25 cellular contexts compared by ENCODE assay signal in genomic region chr3:170852307-170852706, GRCh38.
"Had no signal": no experiment of that assay in that cellular context is flagged by ENCODE, and none has a peak within 500 bp of the region (broad histone marks: within the 10 kb centered on the region; RNA-seq: fewer than 3 reads in every experiment).

No MANE protein-coding gene starts in this region.

- H3K4me2 ChIP-seq: neural progenitor cell, smooth muscle cell had no signal

- H3K9ac ChIP-seq: neural progenitor cell, parathyroid adenoma had no signal

- H3K36me3 ChIP-seq: lower lobe of right lung, neural progenitor cell, thoracic aorta, tibial nerve, upper lobe of left lung had no signal

- H3K4me3 ChIP-seq: dorsolateral prefrontal cortex, lower lobe of right lung, mucosa of descending colon, neural progenitor cell, smooth muscle cell, thoracic aorta, tibial nerve, upper lobe of left lung had no signal

- H2AFZ ChIP-seq: neural progenitor cell, parathyroid adenoma had no signal

- H3K9me3 ChIP-seq: lower lobe of right lung, mucosa of descending colon, thoracic aorta, tibial nerve, upper lobe of left lung had no signal

- H3K27me3 ChIP-seq: dorsolateral prefrontal cortex, neural progenitor cell, tibial nerve, upper lobe of left lung had no signal

- ATAC-seq: foreskin keratinocyte; left colon; left ventricle myocardium superior; lower lobe of right lung; mucosa of descending colon; natural killer cell treated with Interleukin-12 subunit alpha and Interleukin-12 subunit beta and Interleukin-15 and Interleukin-18, amount 100 ng/mL, for 72 hours; sciatic nerve; stimulated activated naive B cell treated with anti-CD40 and anti-IgM and Interleukin-4, amounts not matched to agents 10 μg/mL and 1 μg/mL and 100 μg/mL, for 72 hours had no signal

- H3K4me1 Mint-ChIP-seq: immature natural killer cell; naive B cell; neural progenitor cell; stimulated activated naive B cell treated with anti-CD40 and anti-IgM and Interleukin-4, amounts not matched to agents 10 μg/mL and 1 μg/mL and 100 μg/mL, for 72 hours had no signal

- DNase-seq: dorsolateral prefrontal cortex; effector CD4-positive, alpha-beta T cell; foreskin keratinocyte; hypothalamus; immature natural killer cell; islet precursor cell; kidney glomerular epithelial cell; left colon; left ventricle myocardium superior; lower lobe of right lung; mucosa of descending colon; naive B cell; stimulated activated CD4-positive, alpha-beta T cell treated with anti-CD3 and anti-CD28 coated beads, Interleukin-12 subunit alpha, Interleukin-12 subunit beta, amount 100 ng/mL, for 4 hours; stimulated activated CD4-positive, alpha-beta T cell treated with anti-CD3 and anti-CD28 coated beads, Interleukin-2, amount 100 ng/mL, for 24 hours; stimulated activated naive B cell treated with anti-CD40 and anti-IgM and Interleukin-4, amounts not matched to agents 10 μg/mL and 1 μg/mL and 100 μg/mL, for 72 hours; upper lobe of left lung had no signal

- H3K4me1 ChIP-seq: foreskin keratinocyte, lower lobe of right lung, neural progenitor cell, parathyroid adenoma, upper lobe of left lung had no signal

- H3K36me3 Mint-ChIP-seq: immature natural killer cell; naive B cell; natural killer cell treated with Interleukin-12 subunit alpha and Interleukin-12 subunit beta and Interleukin-15 and Interleukin-18, amount 100 ng/mL, for 72 hours; neural progenitor cell; stimulated activated naive B cell treated with anti-CD40 and anti-IgM and Interleukin-4, amounts not matched to agents 10 μg/mL and 1 μg/mL and 100 μg/mL, for 72 hours had no signal

- H3K9me3 Mint-ChIP-seq: immature natural killer cell; naive B cell; natural killer cell treated with Interleukin-12 subunit alpha and Interleukin-12 subunit beta and Interleukin-15 and Interleukin-18, amount 100 ng/mL, for 72 hours; neural progenitor cell; stimulated activated naive B cell treated with anti-CD40 and anti-IgM and Interleukin-4, amounts not matched to agents 10 μg/mL and 1 μg/mL and 100 μg/mL, for 72 hours; stimulated activated naive CD8-positive, alpha-beta T cell treated with anti-CD3 and anti-CD28 coated beads, Interleukin-15, Interleukin-2, amounts not matched to agents 100 ng/mL and 50 ng/mL, for 24 hours had no signal

- H3K27ac ChIP-seq: dorsolateral prefrontal cortex, foreskin keratinocyte, lower lobe of right lung, neural progenitor cell, parathyroid adenoma, thoracic aorta, tibial nerve, upper lobe of left lung had no signal

- H3K27ac Mint-ChIP-seq: immature natural killer cell; natural killer cell treated with Interleukin-12 subunit alpha and Interleukin-12 subunit beta and Interleukin-15 and Interleukin-18, amount 100 ng/mL, for 72 hours; neural progenitor cell; progenitor cell of endocrine pancreas; stimulated activated naive B cell treated with anti-CD40 and anti-IgM and Interleukin-4, amounts not matched to agents 10 μg/mL and 1 μg/mL and 100 μg/mL, for 72 hours; stimulated activated naive CD8-positive, alpha-beta T cell treated with anti-CD3 and anti-CD28 coated beads, Interleukin-15, Interleukin-2, amounts not matched to agents 100 ng/mL and 50 ng/mL, for 24 hours had no signal

- H3K4me3 Mint-ChIP-seq: immature natural killer cell; naive B cell; natural killer cell treated with Interleukin-12 subunit alpha and Interleukin-12 subunit beta and Interleukin-15 and Interleukin-18, amount 100 ng/mL, for 72 hours; neural progenitor cell; stimulated activated naive B cell treated with anti-CD40 and anti-IgM and Interleukin-4, amounts not matched to agents 10 μg/mL and 1 μg/mL and 100 μg/mL, for 72 hours; stimulated activated naive CD8-positive, alpha-beta T cell treated with anti-CD3 and anti-CD28 coated beads, Interleukin-15, Interleukin-2, amounts not matched to agents 100 ng/mL and 50 ng/mL, for 24 hours had no signal

- H3K79me2 ChIP-seq: parathyroid adenoma had no signal
